Comparison of ENCODE assay signal across 1 cellular context in genomic region chr12:6604254-6605029, GRCh38.
TF ChIP-seq lines count a peak whose summit lies in the region.

No MANE protein-coding gene starts in this region.

TF ChIP-seq in GM23338, 12 proteins besides CTCF, POLR2A, EP300 and RAD21 (continued from another document):
- TF ChIP-seq, protein P1, sequence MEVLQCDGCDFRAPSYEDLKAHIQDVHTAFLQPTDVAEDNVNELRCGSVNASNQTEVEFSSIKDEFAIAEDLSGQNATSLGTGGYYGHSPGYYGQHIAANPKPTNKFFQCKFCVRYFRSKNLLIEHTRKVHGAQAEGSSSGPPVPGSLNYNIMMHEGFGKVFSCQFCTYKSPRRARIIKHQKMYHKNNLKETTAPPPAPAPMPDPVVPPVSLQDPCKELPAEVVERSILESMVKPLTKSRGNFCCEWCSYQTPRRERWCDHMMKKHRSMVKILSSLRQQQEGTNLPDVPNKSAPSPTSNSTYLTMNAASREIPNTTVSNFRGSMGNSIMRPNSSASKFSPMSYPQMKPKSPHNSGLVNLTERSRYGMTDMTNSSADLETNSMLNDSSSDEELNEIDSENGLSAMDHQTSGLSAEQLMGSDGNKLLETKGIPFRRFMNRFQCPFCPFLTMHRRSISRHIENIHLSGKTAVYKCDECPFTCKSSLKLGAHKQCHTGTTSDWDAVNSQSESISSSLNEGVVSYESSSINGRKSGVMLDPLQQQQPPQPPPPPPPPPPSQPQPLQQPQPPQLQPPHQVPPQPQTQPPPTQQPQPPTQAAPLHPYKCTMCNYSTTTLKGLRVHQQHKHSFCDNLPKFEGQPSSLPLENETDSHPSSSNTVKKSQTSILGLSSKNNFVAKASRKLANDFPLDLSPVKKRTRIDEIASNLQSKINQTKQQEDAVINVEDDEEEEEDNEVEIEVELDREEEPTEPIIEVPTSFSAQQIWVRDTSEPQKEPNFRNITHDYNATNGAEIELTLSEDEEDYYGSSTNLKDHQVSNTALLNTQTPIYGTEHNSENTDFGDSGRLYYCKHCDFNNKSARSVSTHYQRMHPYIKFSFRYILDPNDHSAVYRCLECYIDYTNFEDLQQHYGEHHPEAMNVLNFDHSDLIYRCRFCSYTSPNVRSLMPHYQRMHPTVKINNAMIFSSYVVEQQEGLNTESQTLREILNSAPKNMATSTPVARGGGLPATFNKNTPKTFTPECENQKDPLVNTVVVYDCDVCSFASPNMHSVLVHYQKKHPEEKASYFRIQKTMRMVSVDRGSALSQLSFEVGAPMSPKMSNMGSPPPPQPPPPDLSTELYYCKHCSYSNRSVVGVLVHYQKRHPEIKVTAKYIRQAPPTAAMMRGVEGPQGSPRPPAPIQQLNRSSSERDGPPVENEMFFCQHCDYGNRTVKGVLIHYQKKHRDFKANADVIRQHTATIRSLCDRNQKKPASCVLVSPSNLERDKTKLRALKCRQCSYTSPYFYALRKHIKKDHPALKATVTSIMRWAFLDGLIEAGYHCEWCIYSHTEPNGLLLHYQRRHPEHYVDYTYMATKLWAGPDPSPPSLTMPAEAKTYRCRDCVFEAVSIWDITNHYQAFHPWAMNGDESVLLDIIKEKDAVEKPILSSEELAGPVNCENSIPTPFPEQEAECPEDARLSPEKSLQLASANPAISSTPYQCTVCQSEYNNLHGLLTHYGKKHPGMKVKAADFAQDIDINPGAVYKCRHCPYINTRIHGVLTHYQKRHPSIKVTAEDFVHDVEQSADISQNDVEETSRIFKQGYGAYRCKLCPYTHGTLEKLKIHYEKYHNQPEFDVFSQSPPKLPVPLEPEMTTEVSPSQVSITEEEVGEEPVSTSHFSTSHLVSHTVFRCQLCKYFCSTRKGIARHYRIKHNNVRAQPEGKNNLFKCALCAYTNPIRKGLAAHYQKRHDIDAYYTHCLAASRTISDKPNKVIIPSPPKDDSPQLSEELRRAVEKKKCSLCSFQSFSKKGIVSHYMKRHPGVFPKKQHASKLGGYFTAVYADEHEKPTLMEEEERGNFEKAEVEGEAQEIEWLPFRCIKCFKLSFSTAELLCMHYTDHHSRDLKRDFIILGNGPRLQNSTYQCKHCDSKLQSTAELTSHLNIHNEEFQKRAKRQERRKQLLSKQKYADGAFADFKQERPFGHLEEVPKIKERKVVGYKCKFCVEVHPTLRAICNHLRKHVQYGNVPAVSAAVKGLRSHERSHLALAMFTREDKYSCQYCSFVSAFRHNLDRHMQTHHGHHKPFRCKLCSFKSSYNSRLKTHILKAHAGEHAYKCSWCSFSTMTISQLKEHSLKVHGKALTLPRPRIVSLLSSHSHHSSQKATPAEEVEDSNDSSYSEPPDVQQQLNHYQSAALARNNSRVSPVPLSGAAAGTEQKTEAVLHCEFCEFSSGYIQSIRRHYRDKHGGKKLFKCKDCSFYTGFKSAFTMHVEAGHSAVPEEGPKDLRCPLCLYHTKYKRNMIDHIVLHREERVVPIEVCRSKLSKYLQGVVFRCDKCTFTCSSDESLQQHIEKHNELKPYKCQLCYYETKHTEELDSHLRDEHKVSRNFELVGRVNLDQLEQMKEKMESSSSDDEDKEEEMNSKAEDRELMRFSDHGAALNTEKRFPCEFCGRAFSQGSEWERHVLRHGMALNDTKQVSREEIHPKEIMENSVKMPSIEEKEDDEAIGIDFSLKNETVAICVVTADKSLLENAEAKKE (CRISPR knock-in tag; IDR thresholded peaks at IDR 0.05), result no peak
- TF ChIP-seq NANOG (IDR thresholded peaks at IDR 0.05; ENCODE audit: borderline replicate concordance) (no peak), ETS1 (IDR thresholded peaks at IDR 0.05) (no peak), JUNB (IDR thresholded peaks at IDR 0.05; ENCODE audit: unreplicated experiment) (no peak), EZH2 (IDR thresholded peaks at IDR 0.05; ENCODE audit: low read depth, unreplicated experiment) (no peak), REST (IDR thresholded peaks at IDR 0.05; ENCODE audit: unreplicated experiment) (no peak)
TF ChIP-seq in GM23338: peak in this region for 0.
